In the genomic region with DNA sequence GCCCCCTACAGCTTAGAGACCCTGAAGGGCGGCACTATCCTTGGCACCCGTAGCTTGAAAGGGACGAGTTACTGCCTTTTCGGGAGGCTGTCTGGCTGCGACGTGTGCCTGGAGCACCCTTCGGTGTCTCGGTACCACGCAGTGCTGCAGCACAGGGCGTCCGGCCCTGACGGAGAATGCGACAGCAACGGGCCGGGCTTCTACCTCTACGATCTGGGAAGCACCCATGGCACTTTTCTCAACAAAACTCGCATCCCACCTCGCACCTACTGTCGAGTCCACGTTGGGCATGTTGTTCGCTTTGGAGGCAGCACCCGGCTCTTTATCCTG, we compare ENCODE assay signal across 8 cellular contexts. TPM values are rescaled to one million over a fixed set of nuclear protein-coding genes. Genes with fewer than 3 reads are reported as not detected.
DNase-seq lines count a peak whose midpoint lies in the region; ATAC-seq and TF ChIP-seq lines count a peak whose summit lies in the region.

No MANE protein-coding gene starts in this region.

- WGBS in lung, 2 donors, result 3 to 4% methylated on average over 22 of the region's 22 CpGs

- peaks cover 0 to 3% (median 0%) of the 10 kb centered on the region in 5 experiments for H3K9me3 Mint-ChIP-seq in brain

- H3K27ac ChIP-seq in lung (ENCODE audit: low read depth in 1 of 2, low read length in 1 of 2) (peak overlapping the region; percentile 90 to 96), uterus (peak overlapping the region; percentile 88 to 93)

- H3K9me3 ChIP-seq in lung (ENCODE audit: control insufficient read depth in 2 of 2, insufficient read depth in 1 of 2, low read length in 1 of 2) (no peaks in the 10 kb centered on the region), uterus (no peaks in the 10 kb centered on the region)

- DNase-seq in DMS 273 (lab: John Stamatoyannopoulos, UW; ENCODE audit: unreplicated experiment) (peak; percentile 61), DMS 273 treated with DMSO at 0.1 percent for 48 hours (lab: John Stamatoyannopoulos, UW) (no peak), HuH-7 (ENCODE audit: low spot score) (peak; percentile 8), lung (ENCODE audit: low spot score) (no peak), uterus (no peak), NCI-H446 treated with DMSO at 0.1 percent for 48 hours (lab: John Stamatoyannopoulos, UW) (no peak), NCI-H1436 (lab: John Stamatoyannopoulos, UW) (no peak)

- H3K4me1 ChIP-seq in lung (ENCODE audit: control insufficient read depth in 2 of 2, insufficient read depth in 2 of 2, low read length in 2 of 2) (peaks cover 4 to 11% of the 10 kb centered on the region in 2 donors), uterus (peaks cover 0 to 7% of the 10 kb centered on the region in 2 donors)

- H3K36me3 Mint-ChIP-seq in brain, result peaks cover 64% of the 10 kb centered on the region

- H3K36me3 ChIP-seq in lung (ENCODE audit: control insufficient read depth in 2 of 2, insufficient read depth in 2 of 2, low read length in 2 of 2), result peaks cover 13 to 18% of the 10 kb centered on the region in 2 donors
- no peaks in the 10 kb centered on the region for H3K36me3 ChIP-seq in uterus

- peaks cover 8% of the 10 kb centered on the region for H3K27me3 Mint-ChIP-seq in brain

- peaks cover 69% of the 10 kb centered on the region for H3K4me1 Mint-ChIP-seq in brain

- H3K27me3 ChIP-seq in lung (ENCODE audit: control insufficient read depth, insufficient read depth) (no peaks in the 10 kb centered on the region), uterus (no peaks in the 10 kb centered on the region)

- TF ChIP-seq POLR2A in uterus (IDR thresholded peaks at IDR 0.05), result no peak

- peak overlapping the region; percentile 90 for H3K4me3 ChIP-seq in lung
- H3K4me3 ChIP-seq in uterus, result peak overlapping the region; percentile 73 to 90

- H3K27ac Mint-ChIP-seq in brain, result peak overlapping the region in 4 of 5 experiments; percentile 99 to 100 (median 100)

- peak overlapping the region; percentile 98 to 100 (median 99) for H3K4me3 Mint-ChIP-seq in brain

- intact Hi-C loops in uterus (cut with DNase I; ENCODE audit: low total_unique reads), result no loop called here

- ATAC-seq in lung (ENCODE audit: insufficient read depth, low FRiP score), result no peak

- TF ChIP-seq CTCF in brain (conservative IDR thresholded peaks at IDR 0.05) (peak in 1 of 2 experiments; percentile 3), lung (IDR thresholded peaks at IDR 0.05; ENCODE audit: control extremely low read depth, extremely low read depth) (no peak), uterus (IDR thresholded peaks at IDR 0.05) (no peak)

RNA-seq across cellular contexts. Expression of gene SLC4A1AP, which starts 0.5 kb away (rescaled TPM):
- polyA plus RNA-seq in brain (ENCODE audit: insufficient read depth, low read depth, low replicate concordance), result 19.9 TPM
- total RNA-seq in lung, result 10 to 100 TPM; 18.5 to 28.6 TPM
- polyA plus RNA-seq in lung, result 10 to 100 TPM; 14.0 to 17.2 TPM
- 10 to 100 TPM; 15.0 to 23.8 (median 23.1) TPM for total RNA-seq in uterus

RNA-seq across cellular contexts. Expression of gene SUPT7L, which starts 0.8 kb away (rescaled TPM):
- polyA plus RNA-seq in brain (ENCODE audit: insufficient read depth, low read depth, low replicate concordance), result 24.6 TPM
- 10 to 100 TPM; 29.7 to 40.0 TPM for total RNA-seq in lung
- 10 to 100 TPM; 22.0 to 23.8 TPM for polyA plus RNA-seq in lung
- 10 to 100 TPM; 11.8 to 31.2 (median 20.2) TPM for total RNA-seq in uterus

RNA-seq across cellular contexts. Expression of gene GPN1, which starts 35.4 kb away (rescaled TPM):
- polyA plus RNA-seq in brain (ENCODE audit: insufficient read depth, low read depth, low replicate concordance) (32.6 TPM), lung (10 to 100 TPM; 16.4 to 29.7 TPM)
- total RNA-seq in lung (10 to 100 TPM; 25.0 to 30.7 TPM), uterus (10 to 100 TPM; 13.3 to 38.6 (median 19.7) TPM)

RNA-seq across cellular contexts. Expression of gene CCDC121, which starts 35.4 kb away (rescaled TPM):
- polyA plus RNA-seq in brain (ENCODE audit: insufficient read depth, low read depth, low replicate concordance) (3.0 TPM), lung (1 to 10 TPM; 1.8 to 2.2 TPM)
- total RNA-seq in lung (10 to 100 TPM in 1 of 2 donors, 1 to 10 TPM in 1; 4.8 to 12.8 TPM), uterus (10 to 100 TPM in 1 of 4 donors, 1 to 10 TPM in 3; 3.5 to 12.3 (median 7.3) TPM)

Comparison
In these comparisons a context has a peak if more than half of its experiments do, and no peak if none do; other contexts are left out.
1. DNase-seq: peak in DMS 273 (single experiment) and HuH-7 (single experiment); none in DMS 273 treated with DMSO at 0.1 percent for 48 hours (single experiment), lung (single experiment), uterus (0 of 2), NCI-H446 treated with DMSO at 0.1 percent for 48 hours (single experiment) and NCI-H1436 (single experiment).